21 cellular contexts compared by ENCODE assay signal in the genomic region with DNA sequence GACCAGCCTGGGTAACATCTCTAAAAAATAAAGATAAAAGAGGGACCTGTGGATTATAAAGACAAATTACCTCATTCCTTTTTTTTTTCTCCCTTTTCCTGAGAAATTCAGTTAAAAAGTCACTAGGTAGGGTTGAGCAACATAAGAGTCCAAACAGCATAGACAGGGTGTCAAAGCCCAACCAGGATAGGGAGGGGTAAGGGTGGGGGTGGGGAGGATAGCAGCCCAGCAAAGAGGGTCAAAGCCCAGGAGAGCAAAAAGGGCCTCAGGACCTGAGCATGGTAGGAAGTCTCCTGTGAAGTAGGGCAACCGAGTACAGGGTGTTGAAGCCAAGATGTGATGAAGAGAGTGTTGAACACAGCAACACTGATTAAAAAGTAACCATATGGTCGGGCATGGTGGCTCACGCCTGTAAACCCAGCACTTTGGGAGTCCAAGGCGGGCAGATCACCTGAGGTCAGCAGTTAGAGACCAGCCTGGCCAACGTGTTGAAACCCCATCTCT. TPM values are rescaled to one million over a fixed set of nuclear protein-coding genes. Genes with fewer than 3 reads are reported as not detected.
DNase-seq lines count a peak whose midpoint lies in the region; ATAC-seq and TF ChIP-seq lines count a peak whose summit lies in the region.
"Had no signal": no experiment of that assay in that cellular context is flagged by ENCODE, and none has a peak within 500 bp of the region (broad histone marks: within the 10 kb centered on the region; RNA-seq: fewer than 3 reads in every experiment).

No MANE protein-coding gene starts in this region.

- H3K9me3 ChIP-seq in right atrium auricular region, result no peaks in the 10 kb centered on the region
- no peaks in the 10 kb centered on the region for H3K9me3 ChIP-seq in osteoblast (ENCODE audit: low read depth, low read length)

- TF ChIP-seq CTCF in right atrium auricular region (IDR thresholded peaks at IDR 0.05), result no peak
- TF ChIP-seq CTCF in fibroblast of pulmonary artery (IDR thresholded peaks at IDR 0.05; ENCODE audit: low read length, missing control alignments), result no peak
- no peak for TF ChIP-seq CTCF in osteoblast (IDR thresholded peaks at IDR 0.05; ENCODE audit: extremely low read depth, low read depth, low read length)

- H3K36me3 ChIP-seq in right atrium auricular region (no peaks in the 10 kb centered on the region), osteoblast (ENCODE audit: insufficient read depth, low read length) (no peaks in the 10 kb centered on the region)

- H3K4me1 ChIP-seq in right atrium auricular region (peaks cover 0 to 43% of the 10 kb centered on the region in 2 donors), osteoblast (ENCODE audit: insufficient read depth, low read length) (peaks cover 14% of the 10 kb centered on the region)

- no peaks in the 10 kb centered on the region for H4K20me1 ChIP-seq in osteoblast (ENCODE audit: insufficient read depth, low read length)

- DNase-seq in right atrium auricular region (ENCODE audit: low spot score) (peak; percentile 52), cardiac septum (ENCODE audit: low spot score) (no peak), fibroblast of pulmonary artery (ENCODE audit: low read depth) (peak; percentile 56), osteoblast (ENCODE audit: insufficient read length, low spot score, missing footprints) (no peak), DMS153 (lab: John Stamatoyannopoulos, UW) (no peak), NCI-H2081 treated with DMSO at 0.1 percent for 48 hours (lab: John Stamatoyannopoulos, UW) (no peak)
- DNase-seq: 8988T; activated CD4-positive, alpha-beta memory T cell treated with anti-CD3 and anti-CD28 coated beads for 36 hours; activated naive CD4-positive, alpha-beta T cell treated with anti-CD3 and anti-CD28 coated beads for 36 hours; activated T-cell treated with anti-CD3 and anti-CD28 coated beads, Interleukin-2, amount 50 U/mL, for 1 hour; anterior cingulate cortex; COR-L47; GOT3; NCI-H1417 treated with DMSO at 0.1 percent for 48 hours; NCI-H2171; NCI-H748 treated with DMSO at 0.1 percent for 48 hours; nephron progenitor cell; stimulated activated CD4-positive, alpha-beta T cell treated with anti-CD3 and anti-CD28 coated beads, Interleukin-12 subunit alpha, Interleukin-12 subunit beta, amount 100 ng/mL, for 4 hours; T-helper 17 cell had no signal

- H3K4me3 ChIP-seq in right atrium auricular region (no peak overlapping the region), fibroblast of pulmonary artery (replicated peaks; ENCODE audit: low read depth, low read length) (no peak overlapping the region), osteoblast (ENCODE audit: insufficient read depth, low read length) (no peak overlapping the region)

- H3K79me2 ChIP-seq in osteoblast (ENCODE audit: insufficient read depth, low read length), result no peaks in the 10 kb centered on the region

- H3K27me3 ChIP-seq in right atrium auricular region (no peaks in the 10 kb centered on the region), osteoblast (ENCODE audit: insufficient read depth, low read length) (no peaks in the 10 kb centered on the region)

- peak overlapping the region; percentile 7 for H3K4me2 ChIP-seq in osteoblast (ENCODE audit: insufficient read depth, low read length)

- intact Hi-C loops in cardiac septum (cut with DNase I), result loop anchor here (5.0 kb wide), 1 partner anchor 50 kb away; no protein-coding TSS in a partner anchor

- H2AFZ ChIP-seq in osteoblast (ENCODE audit: low read length), result no peak overlapping the region

- ATAC-seq in HG03196 (IDR thresholded peaks at IDR 0.05; ENCODE audit: unreplicated experiment) (no peak), HG03039 (IDR thresholded peaks at IDR 0.05; ENCODE audit: unreplicated experiment) (no peak)
- ATAC-seq: T-helper 17 cell had no signal

- H3K27ac ChIP-seq in right atrium auricular region, result peak overlapping the region in 1 of 2 donors; percentile 44
- H3K27ac ChIP-seq in osteoblast (ENCODE audit: low read depth, low read length), result peak overlapping the region; percentile 52

RNA-seq across cellular contexts. Expression of gene B4GALT1, which starts 5.7 kb away (rescaled TPM):
- total RNA-seq in right atrium auricular region (10 to 100 TPM; 57.6 to 76.1 TPM), cardiac septum (35.7 TPM), osteoblast (63.7 and 76.3 TPM in 2 replicates)

Comparison
In these comparisons a context has a peak if more than half of its experiments do, and no peak if none do; other contexts are left out.
1. DNase-seq: peak in right atrium auricular region (single experiment) and fibroblast of pulmonary artery (single experiment); none in cardiac septum (single experiment), osteoblast (single experiment), DMS153 (single experiment) and NCI-H2081 treated with DMSO at 0.1 percent for 48 hours (single experiment).